Comparison of ENCODE assay signal across 10 cellular contexts in the genomic region with DNA sequence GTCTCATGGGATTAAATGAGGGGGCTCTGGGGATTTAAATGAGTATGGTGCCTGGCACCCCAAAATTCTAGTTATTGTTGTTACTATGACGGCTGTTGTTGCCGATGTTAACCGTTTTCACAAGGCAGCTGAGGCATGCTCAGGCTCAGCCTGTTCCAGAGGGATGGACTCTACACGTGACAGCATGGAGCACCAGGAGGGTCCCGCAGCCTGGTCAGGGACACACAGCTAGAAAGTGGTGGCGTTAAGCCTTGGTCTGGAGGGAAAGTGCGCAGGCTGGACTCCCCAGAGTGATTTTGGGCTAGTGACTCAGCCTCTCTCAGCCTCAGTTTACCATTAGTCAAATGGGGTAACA. TPM values are rescaled to one million over a fixed set of nuclear protein-coding genes. Genes with fewer than 3 reads are reported as not detected.
DNase-seq lines count a peak whose midpoint lies in the region; ATAC-seq and TF ChIP-seq lines count a peak whose summit lies in the region.
"Had no signal": no experiment of that assay in that cellular context is flagged by ENCODE, and none has a peak within 500 bp of the region (broad histone marks: within the 10 kb centered on the region; RNA-seq: fewer than 3 reads in every experiment).

No MANE protein-coding gene starts in this region.

- no peaks in the 10 kb centered on the region for H3K9me3 Mint-ChIP-seq in activated naive CD4-positive, alpha-beta T cell treated with anti-CD3 and anti-CD28 coated beads, Interleukin-2, amount 50 U/mL, for 24 hours
- H3K9me3 Mint-ChIP-seq in activated naive CD4-positive, alpha-beta T cell treated with anti-CD3 and anti-CD28 coated beads, Interleukin-2, amount 50 U/mL, for 72 hours: peaks cover 0 to 4% of the 10 kb centered on the region in 2 donors
- no peaks in the 10 kb centered on the region for H3K9me3 Mint-ChIP-seq in activated T-helper 2 cell treated with anti-CD3 and anti-CD28 coated beads, Interferon-gamma antibody, Interleukin-2, Interleukin-4, amounts not matched to agents 10 μg/mL and 5 μg/mL and 100 μg/mL, durations not matched to agents 14 hours and 24 hours and 36 hours
- no peaks in the 10 kb centered on the region for H3K9me3 Mint-ChIP-seq in type B pancreatic cell

- no peak for DNase-seq in activated naive CD4-positive, alpha-beta T cell treated with anti-CD3 and anti-CD28 coated beads, Interleukin-2, amount 50 U/mL, for 72 hours (ENCODE audit: low spot score in 2 of 2)
- no peak for DNase-seq in activated T-helper 2 cell treated with anti-CD3 and anti-CD28 coated beads, Interferon-gamma antibody, Interleukin-2, Interleukin-4, amounts not matched to agents 10 μg/mL and 5 μg/mL and 100 μg/mL, durations not matched to agents 14 hours and 24 hours and 36 hours (ENCODE audit: low spot score)
- DNase-seq in type B pancreatic cell (ENCODE audit: extremely low spot score, unreplicated experiment) (no peak), SK-N-SH (no peak), medulla oblongata (ENCODE audit: extremely low spot score) (no peak), HT-29 (ENCODE audit: low spot score) (no peak)
- DNase-seq: Kasumi-1, OCI-M1 had no signal

- no peak overlapping the region for H3K9ac ChIP-seq in iPS-20b (ENCODE audit: low read depth, low read length)
- no peak overlapping the region for H3K9ac ChIP-seq in SK-N-SH

- no peak overlapping the region for H3K4me2 ChIP-seq in SK-N-SH

- TF ChIP-seq CTCF in type B pancreatic cell (conservative IDR thresholded peaks at IDR 0.05) (no peak), SK-N-SH (IDR thresholded peaks at IDR 0.05) (no peak)

- no peak overlapping the region for H2AFZ ChIP-seq in SK-N-SH (ENCODE audit: low read depth)

- no peaks in the 10 kb centered on the region for H3K27me3 Mint-ChIP-seq in activated naive CD4-positive, alpha-beta T cell treated with anti-CD3 and anti-CD28 coated beads, Interleukin-2, amount 50 U/mL, for 24 hours
- H3K27me3 Mint-ChIP-seq in activated T-helper 2 cell treated with anti-CD3 and anti-CD28 coated beads, Interferon-gamma antibody, Interleukin-2, Interleukin-4, amounts not matched to agents 10 μg/mL and 5 μg/mL and 100 μg/mL, durations not matched to agents 14 hours and 24 hours and 36 hours (ENCODE audit: low read depth): no peaks in the 10 kb centered on the region
- peaks cover 25% of the 10 kb centered on the region for H3K27me3 Mint-ChIP-seq in type B pancreatic cell

- 83% methylated on average over 4 of the region's 7 CpGs for WGBS in SK-N-SH (ENCODE audit: low lambda C conversion rate)

- H3K36me3 ChIP-seq in iPS-20b (ENCODE audit: insufficient read depth, low read depth, low read length): no peaks in the 10 kb centered on the region
- no peaks in the 10 kb centered on the region for H3K36me3 ChIP-seq in SK-N-SH (replicated peaks in 1 of 2; ENCODE audit: control insufficient read depth in 1 of 2, insufficient read depth in 2 of 2, low read length in 1 of 2)

- no peak for TF ChIP-seq RAD21 in SK-N-SH (IDR thresholded peaks at IDR 0.05; ENCODE audit: low read length)

- peaks cover 60% of the 10 kb centered on the region for H3K79me2 ChIP-seq in SK-N-SH (ENCODE audit: insufficient read depth)

- POLR2A ChIA-PET in SK-N-SH (lab: Yijun Ruan, JAX): no interaction called here

- no peaks in the 10 kb centered on the region for H3F3A ChIP-seq in SK-N-SH (replicated peaks; ENCODE audit: insufficient read depth)

- H4K20me1 ChIP-seq in SK-N-SH (ENCODE audit: insufficient read depth): no peaks in the 10 kb centered on the region

- intact Hi-C loops in activated T-helper 2 cell treated with anti-CD3 and anti-CD28 coated beads, Interferon-gamma antibody, Interleukin-2, Interleukin-4, amounts not matched to agents 10 μg/mL and 5 μg/mL and 100 μg/mL, durations not matched to agents 14 hours and 24 hours and 36 hours (cut with micrococcal nuclease): no loop called here

- peak overlapping the region; percentile 66; the same call in 1 of the 2 replicates for H3K4me3 ChIP-seq in iPS-20b (ENCODE audit: low read length)
- no peak overlapping the region for H3K4me3 ChIP-seq in SK-N-SH (ENCODE audit: low read depth in 2 of 2, low read length in 1 of 2)

- no peak overlapping the region for H3K27ac ChIP-seq in iPS-20b (ENCODE audit: low read length)
- H3K27ac ChIP-seq in SK-N-SH (ENCODE audit: low read depth in 2 of 2, low read length in 1 of 2): no peak overlapping the region

- H3K9me2 ChIP-seq in SK-N-SH: no peaks in the 10 kb centered on the region

- no peaks in the 10 kb centered on the region for H3K36me3 Mint-ChIP-seq in activated naive CD4-positive, alpha-beta T cell treated with anti-CD3 and anti-CD28 coated beads, Interleukin-2, amount 50 U/mL, for 24 hours
- peaks cover 0 to 13% of the 10 kb centered on the region in 2 donors for H3K36me3 Mint-ChIP-seq in activated naive CD4-positive, alpha-beta T cell treated with anti-CD3 and anti-CD28 coated beads, Interleukin-2, amount 50 U/mL, for 72 hours
- H3K36me3 Mint-ChIP-seq in activated T-helper 2 cell treated with anti-CD3 and anti-CD28 coated beads, Interferon-gamma antibody, Interleukin-2, Interleukin-4, amounts not matched to agents 10 μg/mL and 5 μg/mL and 100 μg/mL, durations not matched to agents 14 hours and 24 hours and 36 hours (ENCODE audit: low read depth): peaks cover 4% of the 10 kb centered on the region
- no peaks in the 10 kb centered on the region for H3K36me3 Mint-ChIP-seq in type B pancreatic cell

- TF ChIP-seq EP300 in SK-N-SH (IDR thresholded peaks at IDR 0.05; ENCODE audit: borderline replicate concordance in 1 of 2, low read depth in 1 of 2, low read length in 1 of 2): no peak

- CTCF ChIA-PET in SK-N-SH (lab: Yijun Ruan, JAX): interaction anchor here (1.3 to 4.2 kb wide), 3 partner anchors 22 to 116 kb away, joined by 3 to 23 read pairs (median 10); no protein-coding TSS in a partner anchor

- H3K4me1 ChIP-seq in iPS-20b (ENCODE audit: insufficient read depth, low read length) (peaks cover 9% of the 10 kb centered on the region; the same call in 1 of the 2 replicates), SK-N-SH (ENCODE audit: control insufficient read depth in 1 of 2, insufficient read depth in 2 of 2, low read depth in 1 of 2, low read length in 1 of 2) (peaks cover 4 to 23% of the 10 kb centered on the region in 2 experiments; a peak in 2 of 4 replicates)

- H3K27me3 ChIP-seq in iPS-20b (ENCODE audit: insufficient read depth, low read length) (peaks cover 56% of the 10 kb centered on the region), SK-N-SH (ENCODE audit: insufficient read depth) (no peaks in the 10 kb centered on the region)

- H3K4me1 Mint-ChIP-seq in activated naive CD4-positive, alpha-beta T cell treated with anti-CD3 and anti-CD28 coated beads, Interleukin-2, amount 50 U/mL, for 24 hours: peaks cover 47% of the 10 kb centered on the region
- peaks cover 33% of the 10 kb centered on the region for H3K4me1 Mint-ChIP-seq in activated T-helper 2 cell treated with anti-CD3 and anti-CD28 coated beads, Interferon-gamma antibody, Interleukin-2, Interleukin-4, amounts not matched to agents 10 μg/mL and 5 μg/mL and 100 μg/mL, durations not matched to agents 14 hours and 24 hours and 36 hours (ENCODE audit: low read depth)
- H3K4me1 Mint-ChIP-seq in type B pancreatic cell (ENCODE audit: unreplicated experiment): peaks cover 11% of the 10 kb centered on the region

- no peak for ATAC-seq in activated naive CD4-positive, alpha-beta T cell treated with anti-CD3 and anti-CD28 coated beads, Interleukin-2, amount 50 U/mL, for 72 hours

- H3K27ac Mint-ChIP-seq in activated naive CD4-positive, alpha-beta T cell treated with anti-CD3 and anti-CD28 coated beads, Interleukin-2, amount 50 U/mL, for 24 hours: no peak overlapping the region
- H3K27ac Mint-ChIP-seq in activated naive CD4-positive, alpha-beta T cell treated with anti-CD3 and anti-CD28 coated beads, Interleukin-2, amount 50 U/mL, for 72 hours: no peak overlapping the region
- H3K27ac Mint-ChIP-seq in activated T-helper 2 cell treated with anti-CD3 and anti-CD28 coated beads, Interferon-gamma antibody, Interleukin-2, Interleukin-4, amounts not matched to agents 10 μg/mL and 5 μg/mL and 100 μg/mL, durations not matched to agents 14 hours and 24 hours and 36 hours: no peak overlapping the region
- peak overlapping the region; percentile 53 for H3K27ac Mint-ChIP-seq in type B pancreatic cell

- H3K9me3 ChIP-seq in iPS-20b (ENCODE audit: insufficient read depth, low read depth, low read length) (no peaks in the 10 kb centered on the region), SK-N-SH (no peaks in the 10 kb centered on the region)

- peak overlapping the region; percentile 72 for H3K4me3 Mint-ChIP-seq in activated naive CD4-positive, alpha-beta T cell treated with anti-CD3 and anti-CD28 coated beads, Interleukin-2, amount 50 U/mL, for 24 hours
- H3K4me3 Mint-ChIP-seq in activated T-helper 2 cell treated with anti-CD3 and anti-CD28 coated beads, Interferon-gamma antibody, Interleukin-2, Interleukin-4, amounts not matched to agents 10 μg/mL and 5 μg/mL and 100 μg/mL, durations not matched to agents 14 hours and 24 hours and 36 hours (ENCODE audit: low read depth): peak overlapping the region; percentile 34
- peak overlapping the region; percentile 82 for H3K4me3 Mint-ChIP-seq in type B pancreatic cell

TF ChIP-seq in SK-N-SH, 30 proteins besides CTCF, POLR2A, EP300 and RAD21 (continues in another document):
- TF ChIP-seq, protein P1, sequence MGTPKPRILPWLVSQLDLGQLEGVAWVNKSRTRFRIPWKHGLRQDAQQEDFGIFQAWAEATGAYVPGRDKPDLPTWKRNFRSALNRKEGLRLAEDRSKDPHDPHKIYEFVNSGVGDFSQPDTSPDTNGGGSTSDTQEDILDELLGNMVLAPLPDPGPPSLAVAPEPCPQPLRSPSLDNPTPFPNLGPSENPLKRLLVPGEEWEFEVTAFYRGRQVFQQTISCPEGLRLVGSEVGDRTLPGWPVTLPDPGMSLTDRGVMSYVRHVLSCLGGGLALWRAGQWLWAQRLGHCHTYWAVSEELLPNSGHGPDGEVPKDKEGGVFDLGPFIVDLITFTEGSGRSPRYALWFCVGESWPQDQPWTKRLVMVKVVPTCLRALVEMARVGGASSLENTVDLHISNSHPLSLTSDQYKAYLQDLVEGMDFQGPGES (IDR thresholded peaks at IDR 0.05; ENCODE audit: low read depth, low read length): no peak

RNA-seq across cellular contexts. Expression of a gene that starts 7.0 kb away (rescaled TPM):
- total RNA-seq in activated naive CD4-positive, alpha-beta T cell treated with anti-CD3 and anti-CD28 coated beads, Interleukin-2, amount 50 U/mL, for 72 hours: 10 to 100 TPM; 12.0 to 25.7 TPM
- 12.7 and 12.8 TPM in 2 replicates for total RNA-seq in activated T-helper 2 cell treated with anti-CD3 and anti-CD28 coated beads, Interferon-gamma antibody, Interleukin-2, Interleukin-4, amounts not matched to agents 10 μg/mL and 5 μg/mL and 100 μg/mL, durations not matched to agents 14 hours and 24 hours and 36 hours
- 14.3 and 26.7 TPM in 2 replicates for total RNA-seq in type B pancreatic cell (ENCODE audit: low replicate concordance)
- polyA plus RNA-seq in SK-N-SH (2012; rRNA removed): 2.5 and 3.8 TPM in 2 replicates
- 1.9 and 2.3 TPM in 2 replicates for polyA plus RNA-seq in SK-N-SH (2012; cell fraction: cytosol; rRNA removed)
- 4.3 and 7.1 TPM in 2 replicates for polyA plus RNA-seq in SK-N-SH (2012; cell fraction: nucleus; rRNA removed)
- total RNA-seq in HT-29 (2014; rRNA removed; shearing (Covaris generic)): 34.5 and 37.1 TPM in 2 replicates
